Comparison of ENCODE assay signal across 7 cellular contexts in the genomic region with DNA sequence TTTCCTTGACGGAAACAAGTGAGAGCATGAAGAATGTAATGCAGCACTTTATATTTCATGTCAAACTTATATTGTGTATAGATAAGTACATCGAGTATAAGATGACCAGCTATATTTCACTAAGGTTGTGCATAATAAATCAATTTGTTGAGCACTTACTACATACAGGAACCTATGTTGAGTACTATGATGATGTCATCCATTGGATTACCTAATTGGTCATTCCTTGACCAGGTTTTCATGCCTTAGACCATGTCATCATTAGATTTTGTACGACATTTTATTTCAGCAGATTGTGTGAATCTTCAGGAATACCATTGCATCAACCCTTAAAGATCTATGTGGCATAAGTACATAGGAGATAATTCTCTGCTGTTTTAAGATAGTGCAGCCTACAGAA.
"Had no signal": no experiment of that assay in that cellular context is flagged by ENCODE, and none has a peak within 500 bp of the region (broad histone marks: within the 10 kb centered on the region; RNA-seq: fewer than 3 reads in every experiment).

No MANE protein-coding gene starts in this region.

- H3K27ac ChIP-seq: HL-60, KMS-11 had no signal

- H3K4me3 ChIP-seq: K562 had no signal

- H3K4me2 ChIP-seq: KMS-11 had no signal

- H3K9ac ChIP-seq: KMS-11 had no signal

- FAIRE-seq: HTR-8/SVneo, K562 had no signal

- DNase-seq: IMR-90, KBM-7, KG1 had no signal

- ATAC-seq: K562 had no signal
